8 cellular contexts compared by ENCODE assay signal in the genomic region with DNA sequence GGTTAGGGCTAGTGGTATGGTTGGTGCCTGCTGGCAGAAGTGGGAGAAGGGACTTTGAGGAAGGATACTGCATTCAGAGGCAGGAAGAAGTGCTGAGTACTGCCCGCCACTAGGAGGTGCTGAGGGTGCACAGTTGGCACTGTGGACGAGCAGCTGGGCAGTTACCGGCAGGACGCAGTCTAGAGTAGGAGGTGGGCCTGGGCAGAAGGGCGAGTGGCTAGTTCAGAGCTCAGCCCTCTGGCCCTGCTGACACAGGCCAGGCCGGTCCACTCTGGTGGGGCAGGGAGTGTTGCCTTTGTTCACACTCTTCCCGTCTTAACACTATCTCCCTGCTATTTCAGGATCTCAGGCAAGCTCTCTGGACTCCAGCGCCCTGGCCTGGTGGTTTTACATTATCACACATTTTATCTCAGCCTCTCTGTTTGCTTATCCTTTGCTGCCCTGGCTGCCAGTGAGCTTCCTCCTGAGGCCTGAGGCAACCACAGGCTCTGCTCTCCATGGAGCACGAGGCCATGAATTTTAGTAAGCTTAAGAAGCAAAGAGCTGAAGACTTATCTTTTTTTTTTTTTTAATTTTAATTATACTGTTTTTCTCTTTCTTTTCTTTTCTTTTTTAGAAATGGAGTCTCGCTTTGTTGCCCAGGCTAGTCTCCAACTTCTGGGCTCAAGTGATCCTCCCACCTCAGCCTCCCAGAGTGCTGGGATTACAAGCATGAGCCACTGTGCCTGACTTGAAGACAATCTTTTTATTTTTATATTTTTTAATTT. TPM values are rescaled to one million over a fixed set of nuclear protein-coding genes. Genes with fewer than 3 reads are reported as not detected.
DNase-seq lines count a peak whose midpoint lies in the region; ATAC-seq and TF ChIP-seq lines count a peak whose summit lies in the region.

No MANE protein-coding gene starts in this region.

- H3F3A ChIP-seq in DOHH2 (ENCODE audit: control insufficient read depth, insufficient read depth), result no peaks in the 10 kb centered on the region

- H4K20me1 ChIP-seq in DOHH2 (ENCODE audit: control insufficient read depth, insufficient read depth, low read depth, low read length), result no peaks in the 10 kb centered on the region

- peak; percentile 77 for TF ChIP-seq CTCF in DOHH2 (IDR thresholded peaks at IDR 0.05; ENCODE audit: low read depth, low read length, poor library complexity, severe bottlenecking)
- TF ChIP-seq CTCF in RWPE1 (conservative IDR thresholded peaks at IDR 0.05; ENCODE audit: low read depth), result peak; percentile 90
- peak; percentile 67 to 85 (median 81) for TF ChIP-seq CTCF in heart right ventricle (IDR thresholded peaks at IDR 0.05)
- TF ChIP-seq CTCF in parathyroid adenoma (IDR thresholded peaks at IDR 0.05), result peak; percentile 67
- peak; percentile 57 to 60 (median 57) for TF ChIP-seq CTCF in vagina (IDR thresholded peaks at IDR 0.05)

- H3K4me1 ChIP-seq in DOHH2 (ENCODE audit: control insufficient read depth, low read length) (no peaks in the 10 kb centered on the region), heart right ventricle (peaks cover 0 to 19% (median 12%) of the 10 kb centered on the region in 9 donors), parathyroid adenoma (no peaks in the 10 kb centered on the region), vagina (no peaks in the 10 kb centered on the region)

- H3K27me3 ChIP-seq in DOHH2 (ENCODE audit: control insufficient read depth, low read length), result no peaks in the 10 kb centered on the region
- no peaks in the 10 kb centered on the region for H3K27me3 ChIP-seq in heart right ventricle
- no peaks in the 10 kb centered on the region for H3K27me3 ChIP-seq in parathyroid adenoma (ENCODE audit: control insufficient read depth, insufficient read depth, low read length)
- no peaks in the 10 kb centered on the region for H3K27me3 ChIP-seq in vagina

- H3K9ac ChIP-seq in parathyroid adenoma, result no peak overlapping the region

- CTCF ChIA-PET in RWPE1 (lab: Yijun Ruan, JAX), result interaction anchor here (0.5 to 0.9 kb wide), 7 partner anchors 10 to 106 kb away, joined by 3 to 10 read pairs (median 3); partner anchors contain the start of gene CRKL

- H3K36me3 ChIP-seq in DOHH2 (ENCODE audit: control insufficient read depth, low read length) (peaks cover 45% of the 10 kb centered on the region), heart right ventricle (peaks cover 0 to 95% (median 42%) of the 10 kb centered on the region in 9 donors), parathyroid adenoma (ENCODE audit: control insufficient read depth, insufficient read depth, low read length) (no peaks in the 10 kb centered on the region), vagina (peaks cover 0 to 64% of the 10 kb centered on the region in 2 donors)

- POLR2A ChIA-PET in RWPE1 (lab: Yijun Ruan, JAX; ENCODE audit: low non-redundant PET), result no interaction called here

- DNase-seq in LHCN-M2 (ENCODE audit: low read depth), result peak; percentile 69
- DNase-seq in RWPE1 (ENCODE audit: low spot score), result peak; percentile 61
- peak; percentile 91 for DNase-seq in amniotic epithelial cell (ENCODE audit: low read depth)
- peak; percentile 77 to 81 for DNase-seq in heart right ventricle
- DNase-seq in vagina (ENCODE audit: extremely low spot score in 2 of 2), result no peak

- no peaks in the 10 kb centered on the region for H3K9me2 ChIP-seq in DOHH2 (replicated peaks; ENCODE audit: control insufficient read depth, low read length)

- peak; percentile 91 to 96 (median 95) for ATAC-seq in heart right ventricle
- no peak for ATAC-seq in HG02970 (IDR thresholded peaks at IDR 0.05; ENCODE audit: low FRiP score, unreplicated experiment)

- H3K27ac ChIP-seq in DOHH2 (ENCODE audit: low read depth, low read length) (no peak overlapping the region), RWPE1 (peak overlapping the region; percentile 67), heart right ventricle (peak overlapping the region in 9 of 10 donors; percentile 7 to 85 (median 67)), parathyroid adenoma (no peak overlapping the region), vagina (no peak overlapping the region)

- H3K9me3 ChIP-seq in DOHH2 (ENCODE audit: control insufficient read depth, insufficient read depth, low read length) (no peaks in the 10 kb centered on the region), heart right ventricle (no peaks in the 10 kb centered on the region), parathyroid adenoma (ENCODE audit: control insufficient read depth, low read length) (no peaks in the 10 kb centered on the region), vagina (no peaks in the 10 kb centered on the region)

- H3K4me3 ChIP-seq in DOHH2 (ENCODE audit: low read length) (no peak overlapping the region), heart right ventricle (no peak overlapping the region), parathyroid adenoma (ENCODE audit: low read depth, low read length) (no peak overlapping the region), vagina (no peak overlapping the region)

- 28 to 30% methylated on average over 10 of the region's 10 CpGs for WGBS in heart right ventricle, 2 donors

- intact Hi-C loops in heart right ventricle (cut with DNase I) (loop anchor here in 5 of 10 donors (1.0 to 10.0 kb wide), 5 partner anchors 32 to 119 kb away; partner anchors contain the start of genes LZTR1 (in 2 of the 5), THAP7 (in 2 of the 5) and CRKL (in 1 of the 5)), vagina (cut with DNase I) (no loop called here)

- H3K79me2 ChIP-seq in DOHH2 (ENCODE audit: control insufficient read depth, low read length) (no peaks in the 10 kb centered on the region), parathyroid adenoma (no peaks in the 10 kb centered on the region)

- TF ChIP-seq POLR2A in vagina (IDR thresholded peaks at IDR 0.05), result no peak

- H3K4me2 ChIP-seq in DOHH2 (ENCODE audit: low read length) (no peak overlapping the region), parathyroid adenoma (ENCODE audit: low read length) (peak overlapping the region; percentile 50)

- peak overlapping the region; percentile 68 for H2AFZ ChIP-seq in parathyroid adenoma

RNA-seq across cellular contexts. Expression of gene SNAP29, which starts 26.9 kb away (rescaled TPM):
- 14.7 and 14.9 TPM in 2 replicates for total RNA-seq in LHCN-M2 (2014; rRNA removed)
- 34.8 TPM for polyA plus RNA-seq in LHCN-M2 (2012)
- total RNA-seq in heart right ventricle, result 10 to 100 TPM; 20.6 to 43.6 (median 26.8) TPM
- 10 to 100 TPM in 1 of 2 donors, 1 to 10 TPM in 1; 9.9 to 22.2 TPM for polyA plus RNA-seq in heart right ventricle
- total RNA-seq in vagina, result 18.9 TPM

RNA-seq across cellular contexts. Expression of gene PI4KA, which starts 27.1 kb away (rescaled TPM):
- total RNA-seq in LHCN-M2 (2014; rRNA removed) (28.4 and 40.0 TPM in 2 replicates), heart right ventricle (10 to 100 TPM; 34.8 to 55.2 (median 40.8) TPM), vagina (135 TPM)
- 40.6 TPM for polyA plus RNA-seq in LHCN-M2 (2012)
- polyA plus RNA-seq in heart right ventricle, result 10 to 100 TPM; 32.3 to 39.3 TPM

RNA-seq across cellular contexts. Expression of gene CRKL, which starts 31.5 kb away (rescaled TPM):
- total RNA-seq in LHCN-M2 (2014; rRNA removed) (46.2 and 50.0 TPM in 2 replicates), heart right ventricle (10 to 100 TPM; 43.3 to 76.9 (median 56.5) TPM), vagina (37.6 TPM)
- polyA plus RNA-seq in LHCN-M2 (2012), result 19.9 TPM
- polyA plus RNA-seq in heart right ventricle, result 10 to 100 TPM; 19.2 to 33.7 TPM

Comparison
In these comparisons a context has a peak if more than half of its experiments do, and no peak if none do; other contexts are left out.
1. H3K27ac ChIP-seq: peak in RWPE1 (single experiment) and heart right ventricle (9 of 10); none in DOHH2 (single experiment), parathyroid adenoma (single experiment) and vagina (single experiment).
2. DNase-seq: peak in LHCN-M2 (single experiment), RWPE1 (single experiment), amniotic epithelial cell (single experiment) and heart right ventricle (2 of 2); none in vagina (0 of 2).
3. Peak in every context shown above with its lines, with median percentiles within 50 percentile points of each other: CTCF ChIP-seq.